ENCODE assay signal across 13 cellular contexts in genomic region chr2:205889073-205889472, GRCh38.
DNase-seq lines count a peak whose midpoint lies in the region; ATAC-seq and TF ChIP-seq lines count a peak whose summit lies in the region.
"Had no signal": no experiment of that assay in that cellular context is flagged by ENCODE, and none has a peak within 500 bp of the region (broad histone marks: within the 10 kb centered on the region; RNA-seq: fewer than 3 reads in every experiment).

No MANE protein-coding gene starts in this region.

- H3K4me1 Mint-ChIP-seq in HFFc6 (ENCODE audit: low read depth) (peaks cover 5% of the 10 kb centered on the region; the same call in 1 of the 2 replicates), T-helper 17 cell (peaks cover 2% of the 10 kb centered on the region)

- no peak overlapping the region for H3K4me3 Mint-ChIP-seq in HFFc6
- H3K4me3 Mint-ChIP-seq in T-helper 17 cell, result no peak overlapping the region

- H3K36me3 Mint-ChIP-seq in HFFc6 (ENCODE audit: low read depth), result no peaks in the 10 kb centered on the region
- no peaks in the 10 kb centered on the region for H3K36me3 Mint-ChIP-seq in T-helper 17 cell (ENCODE audit: low read depth)

- no peaks in the 10 kb centered on the region for H3K9me3 Mint-ChIP-seq in HFFc6

- DNase-seq in COLO668 (lab: John Stamatoyannopoulos, UW; ENCODE audit: unreplicated experiment) (peak; percentile 55), HFFc6 (peak; percentile 21), SW480 (ENCODE audit: low spot score) (peak; percentile 90), iris pigment epithelial cell (ENCODE audit: low read depth) (peak; percentile 34), COLO829 (ENCODE audit: low spot score) (no peak), T-helper 17 cell (no peak)
- DNase-seq in stimulated activated CD4-positive, alpha-beta T cell treated with anti-CD3 and anti-CD28 coated beads, Interleukin-1b, Interleukin-23, amount 100 ng/mL, for 48 hours, result no peak
- DNase-seq: activated effector memory CD4-positive, alpha-beta T cell treated with Interleukin-2 at 50 U/mL for 16 hours; DND-41; foreskin melanocyte; NCI-H187 treated with DMSO at 0.1 percent for 48 hours had no signal

- no peaks in the 10 kb centered on the region for H3K9me3 ChIP-seq in T-helper 17 cell (ENCODE audit: control insufficient read depth, low read length, poor library complexity, severe bottlenecking)

- no peak for TF ChIP-seq CTCF in HFFc6 (IDR thresholded peaks at IDR 0.05)

- peaks cover 19% of the 10 kb centered on the region for H3K27me3 Mint-ChIP-seq in HFFc6 (ENCODE audit: insufficient read depth)
- peaks cover 29% of the 10 kb centered on the region for H3K27me3 Mint-ChIP-seq in T-helper 17 cell

- no peak for ATAC-seq in T-helper 17 cell
- ATAC-seq in HG02642 (IDR thresholded peaks at IDR 0.05; ENCODE audit: poor library complexity, unreplicated experiment), result no peak
- ATAC-seq: SK-N-SH treated with all-trans-retinoic acid at 6 μM for 48 hours had no signal

- H3K27ac Mint-ChIP-seq in HFFc6 (no peak overlapping the region), T-helper 17 cell (no peak overlapping the region)

Comparison
In these comparisons a context has a peak if more than half of its experiments do, and no peak if none do; other contexts are left out.
1. DNase-seq: peak in COLO668 (single experiment), HFFc6 (single experiment), SW480 (single experiment) and iris pigment epithelial cell (single experiment); none in stimulated activated CD4-positive, alpha-beta T cell treated with anti-CD3 and anti-CD28 coated beads, Interleukin-1b, Interleukin-23, amount 100 ng/mL, for 48 hours (single experiment), COLO829 (single experiment) and T-helper 17 cell (0 of 3).